In genomic region chr18:76980663-76981387, GRCh38 we compare ENCODE assay signal across 8 cellular contexts.
DNase-seq lines count a peak whose midpoint lies in the region; ATAC-seq and TF ChIP-seq lines count a peak whose summit lies in the region.

No MANE protein-coding gene starts in this region.

- TF ChIP-seq CTCF in coronary artery (IDR thresholded peaks at IDR 0.05), result no peak

- H3K27ac ChIP-seq in coronary artery, result no peak overlapping the region

- peak overlapping the region; percentile 20; the same call in 1 of the 2 replicates for H3K4me3 ChIP-seq in GM08714 (ENCODE audit: low read length)
- no peak overlapping the region for H3K4me3 ChIP-seq in coronary artery

- ATAC-seq in GM21390 (IDR thresholded peaks at IDR 0.05; ENCODE audit: unreplicated experiment) (peak; percentile 39), HG03108 (IDR thresholded peaks at IDR 0.05; ENCODE audit: unreplicated experiment) (peak; percentile 42)
- ATAC-seq in stimulated activated naive CD8-positive, alpha-beta T cell treated with anti-CD3 and anti-CD28 coated beads, Interleukin-15, Interleukin-2, amounts not matched to agents 100 U/mL and 50 U/mL, for 24 hours, result no peak

- DNase-seq in coronary artery (ENCODE audit: low spot score) (peak; percentile 53), SW 1271 (lab: John Stamatoyannopoulos, UW) (no peak), NCI-H2227 (lab: John Stamatoyannopoulos, UW; ENCODE audit: unreplicated experiment) (no peak)
- DNase-seq in stimulated activated naive CD8-positive, alpha-beta T cell treated with anti-CD3 and anti-CD28 coated beads, Interleukin-15, Interleukin-2, amounts not matched to agents 100 U/mL and 50 U/mL, for 24 hours, result no peak
- DNase-seq in activated naive CD4-positive, alpha-beta T cell (lab: John Stamatoyannopoulos, UW), result no peak
